ENCODE assay signal across 19 cellular contexts in the genomic region with DNA sequence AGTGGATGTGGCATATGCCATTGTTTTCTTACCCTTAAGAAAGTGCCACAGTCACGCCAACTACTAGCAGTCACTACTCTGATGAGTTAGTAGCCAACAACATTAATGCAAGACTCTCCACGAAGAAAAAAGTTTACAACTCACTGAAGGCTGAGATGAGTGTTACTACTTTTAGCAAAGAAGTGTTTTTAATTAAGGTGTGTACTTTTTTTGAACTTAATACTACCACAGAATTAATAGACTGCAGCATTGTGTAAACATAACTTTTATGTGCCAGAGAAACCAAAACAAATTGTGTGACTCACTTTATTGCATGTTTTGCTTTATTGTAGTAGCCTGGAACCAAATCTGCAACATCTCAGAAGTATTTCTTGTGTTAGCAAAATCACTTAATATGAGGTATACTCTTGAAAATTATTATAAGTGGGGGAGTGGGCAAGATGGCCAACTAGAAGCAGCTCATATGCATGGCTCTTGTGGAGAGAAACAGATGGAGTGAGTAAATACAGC. TPM values are rescaled to one million over a fixed set of nuclear protein-coding genes. Genes with fewer than 3 reads are reported as not detected.
"Had no signal": no experiment of that assay in that cellular context is flagged by ENCODE, and none has a peak within 500 bp of the region (broad histone marks: within the 10 kb centered on the region; RNA-seq: fewer than 3 reads in every experiment).

No MANE protein-coding gene starts in this region.

- H3K27me3 ChIP-seq: pancreas, tibial artery, uterus had no signal

- H3K4me1 ChIP-seq: pancreas, tibial artery, uterus had no signal

- DNase-seq: activated CD4-positive, alpha-beta T cell treated with anti-CD3 and anti-CD28 coated beads, Interleukin-2, amount 50 U/mL, for 1 hour; activated CD8-positive, alpha-beta memory T cell treated with anti-CD3 and anti-CD28 coated beads for 24 hours; activated naive CD4-positive, alpha-beta T cell; caudate nucleus; cortex of kidney; effector CD4-positive, alpha-beta T cell; foreskin melanocyte; head of caudate nucleus; pancreas; stimulated activated CD4-positive, alpha-beta T cell treated with anti-CD3 and anti-CD28 coated beads, Interleukin-4, amount 100 ng/mL, for 24 hours; stimulated activated naive CD4-positive, alpha-beta T cell; T-helper 17 cell; tibial artery; uterus had no signal

- H3K36me3 ChIP-seq: pancreas, tibial artery, uterus had no signal

- H3K4me3 ChIP-seq: pancreas, skin epidermis, tibial artery, uterus had no signal

- ATAC-seq: pancreas, T-helper 17 cell had no signal

- H3K27ac ChIP-seq: pancreas, skin epidermis, tibial artery, uterus had no signal

- H3K9me3 ChIP-seq: pancreas, tibial artery, uterus had no signal

RNA-seq across cellular contexts. Expression of a gene that starts 2.2 kb away (rescaled TPM):
- total RNA-seq: activated T-helper 1 cell treated with anti-CD3 and anti-CD28 coated beads, Interleukin-12 subunit alpha, Interleukin-12 subunit beta, Interleukin-2, Interleukin-4 antibody, amounts not matched to agents 30 ng/mL and 10 ng/mL and 1 ng/mL, durations not matched to agents 14 hours and 24 hours and 36 hours; endothelial cell of umbilical vein; lower leg skin; subcutaneous adipose tissue; T-helper 17 cell; uterus had no signal
- polyA plus RNA-seq: endothelial cell of umbilical vein had no signal
